1 cellular context compared by ENCODE assay signal in the genomic region with DNA sequence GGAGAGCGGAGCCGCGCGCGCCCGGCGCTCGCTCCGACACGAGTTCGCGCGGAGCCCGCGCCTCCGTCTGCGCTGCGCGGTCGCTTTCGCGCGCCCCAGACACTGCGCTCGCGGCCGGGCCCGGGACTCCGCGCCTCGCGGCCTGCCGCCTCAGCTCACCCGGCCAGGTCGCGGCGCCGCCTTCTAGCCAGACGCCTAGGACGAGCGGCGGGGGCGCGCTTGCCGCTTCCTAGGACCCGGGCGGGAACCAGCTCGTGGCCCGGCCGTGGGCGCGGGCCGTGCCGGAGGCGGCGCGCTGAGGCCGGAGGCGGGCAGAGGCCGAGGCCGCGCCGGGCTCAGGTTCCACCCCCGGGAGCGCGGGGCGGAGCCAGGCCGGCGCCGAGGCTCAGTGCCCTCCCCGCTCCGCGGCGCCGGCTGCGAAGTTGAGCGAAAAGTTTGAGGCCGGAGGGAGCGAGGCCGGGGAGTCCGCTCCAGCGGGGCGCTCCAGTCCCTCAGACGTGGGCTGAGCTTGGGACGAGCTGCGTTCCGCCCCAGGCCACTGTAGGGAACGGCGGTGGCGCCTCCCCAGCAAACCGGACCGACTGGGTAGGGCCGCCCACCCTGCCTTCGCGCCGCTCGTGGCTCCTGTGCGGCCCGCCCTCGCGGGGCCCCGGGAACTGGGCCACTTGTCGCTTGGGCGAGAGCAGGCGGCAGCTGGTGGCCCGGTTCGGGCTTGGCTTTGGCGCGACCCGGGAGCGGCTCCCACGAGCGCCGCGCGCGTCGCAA.
TF ChIP-seq lines count a peak whose summit lies in the region.

A gene with protein sequence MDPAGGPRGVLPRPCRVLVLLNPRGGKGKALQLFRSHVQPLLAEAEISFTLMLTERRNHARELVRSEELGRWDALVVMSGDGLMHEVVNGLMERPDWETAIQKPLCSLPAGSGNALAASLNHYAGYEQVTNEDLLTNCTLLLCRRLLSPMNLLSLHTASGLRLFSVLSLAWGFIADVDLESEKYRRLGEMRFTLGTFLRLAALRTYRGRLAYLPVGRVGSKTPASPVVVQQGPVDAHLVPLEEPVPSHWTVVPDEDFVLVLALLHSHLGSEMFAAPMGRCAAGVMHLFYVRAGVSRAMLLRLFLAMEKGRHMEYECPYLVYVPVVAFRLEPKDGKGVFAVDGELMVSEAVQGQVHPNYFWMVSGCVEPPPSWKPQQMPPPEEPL (plus strand): TSS at position 388 of the 765 bp plus-strand sequence. CDS start 1,036 bp downstream, outside the sequence.

TF ChIP-seq in HepG2, 621 proteins besides CTCF, POLR2A, EP300 and RAD21 (continued from another document and continues in another):
- TF ChIP-seq ZNF770 (CRISPR knock-in tag; IDR thresholded peaks at IDR 0.05), result peak; percentile 97
- TF ChIP-seq, protein P1, sequence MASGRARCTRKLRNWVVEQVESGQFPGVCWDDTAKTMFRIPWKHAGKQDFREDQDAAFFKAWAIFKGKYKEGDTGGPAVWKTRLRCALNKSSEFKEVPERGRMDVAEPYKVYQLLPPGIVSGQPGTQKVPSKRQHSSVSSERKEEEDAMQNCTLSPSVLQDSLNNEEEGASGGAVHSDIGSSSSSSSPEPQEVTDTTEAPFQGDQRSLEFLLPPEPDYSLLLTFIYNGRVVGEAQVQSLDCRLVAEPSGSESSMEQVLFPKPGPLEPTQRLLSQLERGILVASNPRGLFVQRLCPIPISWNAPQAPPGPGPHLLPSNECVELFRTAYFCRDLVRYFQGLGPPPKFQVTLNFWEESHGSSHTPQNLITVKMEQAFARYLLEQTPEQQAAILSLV (CRISPR knock-in tag; IDR thresholded peaks at IDR 0.05; ENCODE audit: borderline replicate concordance), result 0 out of 2 replicates have a peak, but pooled peaks have one; percentile 20
- no peak for TF ChIP-seq HNF4G (IDR thresholded peaks at IDR 0.05; ENCODE audit: borderline replicate concordance, low read depth, low read length)
- TF ChIP-seq HNF4G (CRISPR knock-in tag; IDR thresholded peaks at IDR 0.05; ENCODE audit: borderline replicate concordance, low read depth), result peak; percentile 62; the same call in 1 of the 2 replicates
- TF ChIP-seq, protein P2, sequence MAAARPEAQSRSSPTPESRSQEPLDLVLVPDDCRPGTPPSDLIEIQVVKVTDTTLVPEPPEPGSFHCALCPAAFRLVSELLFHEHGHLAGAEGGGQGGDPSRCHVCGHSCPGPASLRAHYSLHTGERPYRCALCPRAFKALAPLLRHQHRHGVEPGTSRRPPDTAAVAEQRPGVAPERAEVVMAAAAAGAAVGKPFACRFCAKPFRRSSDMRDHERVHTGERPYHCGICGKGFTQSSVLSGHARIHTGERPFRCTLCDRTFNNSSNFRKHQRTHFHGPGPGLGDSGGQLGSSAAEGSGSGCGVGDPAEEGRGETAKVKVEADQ (CRISPR knock-in tag; IDR thresholded peaks at IDR 0.05; ENCODE audit: borderline replicate concordance), result peak; percentile 33; the same call in 1 of the 2 replicates
- no peak for TF ChIP-seq CBX1 (IDR thresholded peaks at IDR 0.05; ENCODE audit: low read depth)
- peak; percentile 35; the same call in 1 of the 2 replicates for TF ChIP-seq GLI4 (CRISPR knock-in tag; IDR thresholded peaks at IDR 0.05; ENCODE audit: borderline replicate concordance)
- TF ChIP-seq KLF15 (CRISPR knock-in tag; IDR thresholded peaks at IDR 0.05; ENCODE audit: borderline replicate concordance), result no peak
- peak; percentile 87; the same call in 1 of the 2 replicates for TF ChIP-seq TFDP1 (CRISPR knock-in tag; IDR thresholded peaks at IDR 0.05; ENCODE audit: borderline replicate concordance)
- TF ChIP-seq FOSL1 (CRISPR knock-in tag; IDR thresholded peaks at IDR 0.05; ENCODE audit: borderline replicate concordance), result peak; percentile 37
- TF ChIP-seq ARID4A (CRISPR knock-in tag; IDR thresholded peaks at IDR 0.05; ENCODE audit: borderline replicate concordance), result peak; percentile 41
- TF ChIP-seq SRY (CRISPR knock-in tag; IDR thresholded peaks at IDR 0.05), result peak; percentile 83
- peak; percentile 37; the same call in 1 of the 2 replicates for TF ChIP-seq ZNF780A (CRISPR knock-in tag; IDR thresholded peaks at IDR 0.05)
- no peak; the same call in 1 of the 2 replicates for TF ChIP-seq FOXC1 (CRISPR knock-in tag; IDR thresholded peaks at IDR 0.05; ENCODE audit: borderline replicate concordance)
- TF ChIP-seq, protein P3, sequence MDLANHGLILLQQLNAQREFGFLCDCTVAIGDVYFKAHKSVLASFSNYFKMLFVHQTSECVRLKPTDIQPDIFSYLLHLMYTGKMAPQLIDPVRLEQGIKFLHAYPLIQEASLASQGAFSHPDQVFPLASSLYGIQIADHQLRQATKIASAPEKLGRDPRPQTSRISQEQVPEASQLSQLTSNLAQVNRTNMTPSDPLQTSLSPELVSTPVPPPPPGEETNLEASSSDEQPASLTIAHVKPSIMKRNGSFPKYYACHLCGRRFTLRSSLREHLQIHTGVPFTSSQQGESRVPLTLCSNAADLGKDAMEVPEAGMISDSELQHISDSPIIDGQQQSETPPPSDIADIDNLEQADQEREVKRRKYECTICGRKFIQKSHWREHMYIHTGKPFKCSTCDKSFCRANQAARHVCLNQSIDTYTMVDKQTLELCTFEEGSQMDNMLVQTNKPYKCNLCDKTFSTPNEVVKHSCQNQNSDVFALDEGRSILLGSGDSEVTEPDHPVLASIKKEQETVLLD (CRISPR knock-in tag; IDR thresholded peaks at IDR 0.05; ENCODE audit: low read depth), result peak; percentile 72; the same call in 1 of the 2 replicates
- TF ChIP-seq GLMP (CRISPR knock-in tag; IDR thresholded peaks at IDR 0.05; ENCODE audit: borderline replicate concordance), result no peak
- TF ChIP-seq, protein P4, sequence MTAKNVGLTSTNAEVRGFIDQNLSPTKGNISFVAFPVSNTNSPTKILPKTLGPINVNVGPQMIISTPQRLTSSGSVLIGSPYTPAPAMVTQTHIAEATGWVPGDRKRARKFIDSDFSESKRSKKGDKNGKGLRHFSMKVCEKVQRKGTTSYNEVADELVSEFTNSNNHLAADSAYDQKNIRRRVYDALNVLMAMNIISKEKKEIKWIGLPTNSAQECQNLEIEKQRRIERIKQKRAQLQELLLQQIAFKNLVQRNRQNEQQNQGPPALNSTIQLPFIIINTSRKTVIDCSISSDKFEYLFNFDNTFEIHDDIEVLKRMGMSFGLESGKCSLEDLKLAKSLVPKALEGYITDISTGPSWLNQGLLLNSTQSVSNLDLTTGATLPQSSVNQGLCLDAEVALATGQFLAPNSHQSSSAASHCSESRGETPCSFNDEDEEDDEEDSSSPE (CRISPR knock-in tag; IDR thresholded peaks at IDR 0.05), result peak; percentile 65; the same call in 1 of the 2 replicates
- peak; percentile 12; the same call in 1 of the 2 replicates for TF ChIP-seq ZBTB43 (CRISPR knock-in tag; conservative IDR thresholded peaks at IDR 0.05)
- TF ChIP-seq SIX1 (CRISPR knock-in tag; IDR thresholded peaks at IDR 0.05; ENCODE audit: borderline replicate concordance), result peak; percentile 45; the same call in 1 of the 2 replicates
- peak; percentile 83; the same call in 1 of the 2 replicates for TF ChIP-seq EEA1 (CRISPR knock-in tag; IDR thresholded peaks at IDR 0.05; ENCODE audit: borderline replicate concordance)
- TF ChIP-seq ZFP90 (CRISPR knock-in tag; IDR thresholded peaks at IDR 0.05; ENCODE audit: borderline replicate concordance), result peak; percentile 23
- TF ChIP-seq BCL6 (CRISPR knock-in tag; IDR thresholded peaks at IDR 0.05), result peak; percentile 40; the same call in 1 of the 2 replicates
- peak; percentile 64 for TF ChIP-seq MED13 (CRISPR knock-in tag; IDR thresholded peaks at IDR 0.05)
- TF ChIP-seq PAX8 (CRISPR knock-in tag; IDR thresholded peaks at IDR 0.05; ENCODE audit: borderline replicate concordance), result 0 out of 2 replicates have a peak, but pooled peaks have one; percentile 6
- peak; percentile 55; the same call in 1 of the 2 replicates for TF ChIP-seq ZNF768 (CRISPR knock-in tag; IDR thresholded peaks at IDR 0.05)
- TF ChIP-seq, protein P5, sequence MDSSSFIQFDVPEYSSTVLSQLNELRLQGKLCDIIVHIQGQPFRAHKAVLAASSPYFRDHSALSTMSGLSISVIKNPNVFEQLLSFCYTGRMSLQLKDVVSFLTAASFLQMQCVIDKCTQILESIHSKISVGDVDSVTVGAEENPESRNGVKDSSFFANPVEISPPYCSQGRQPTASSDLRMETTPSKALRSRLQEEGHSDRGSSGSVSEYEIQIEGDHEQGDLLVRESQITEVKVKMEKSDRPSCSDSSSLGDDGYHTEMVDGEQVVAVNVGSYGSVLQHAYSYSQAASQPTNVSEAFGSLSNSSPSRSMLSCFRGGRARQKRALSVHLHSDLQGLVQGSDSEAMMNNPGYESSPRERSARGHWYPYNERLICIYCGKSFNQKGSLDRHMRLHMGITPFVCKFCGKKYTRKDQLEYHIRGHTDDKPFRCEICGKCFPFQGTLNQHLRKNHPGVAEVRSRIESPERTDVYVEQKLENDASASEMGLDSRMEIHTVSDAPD (CRISPR knock-in tag; IDR thresholded peaks at IDR 0.05), result 0 out of 2 replicates have a peak, but pooled peaks have one; percentile 77
- TF ChIP-seq BORCS8-MEF2B (CRISPR knock-in tag; IDR thresholded peaks at IDR 0.05), result peak; percentile 68; the same call in 1 of the 2 replicates
- TF ChIP-seq, protein P6, sequence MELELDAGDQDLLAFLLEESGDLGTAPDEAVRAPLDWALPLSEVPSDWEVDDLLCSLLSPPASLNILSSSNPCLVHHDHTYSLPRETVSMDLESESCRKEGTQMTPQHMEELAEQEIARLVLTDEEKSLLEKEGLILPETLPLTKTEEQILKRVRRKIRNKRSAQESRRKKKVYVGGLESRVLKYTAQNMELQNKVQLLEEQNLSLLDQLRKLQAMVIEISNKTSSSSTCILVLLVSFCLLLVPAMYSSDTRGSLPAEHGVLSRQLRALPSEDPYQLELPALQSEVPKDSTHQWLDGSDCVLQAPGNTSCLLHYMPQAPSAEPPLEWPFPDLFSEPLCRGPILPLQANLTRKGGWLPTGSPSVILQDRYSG (CRISPR knock-in tag; IDR thresholded peaks at IDR 0.05), result no peak; the same call in none of the 2 replicates
- no peak for TF ChIP-seq POGZ (CRISPR knock-in tag; IDR thresholded peaks at IDR 0.05)
